In genomic region chr1:232377494-232377770, GRCh38 we compare ENCODE assay signal across 13 cellular contexts.
DNase-seq lines count a peak whose midpoint lies in the region; ATAC-seq, FAIRE-seq and TF ChIP-seq lines count a peak whose summit lies in the region.
"Had no signal": no experiment of that assay in that cellular context is flagged by ENCODE, and none has a peak within 500 bp of the region (broad histone marks: within the 10 kb centered on the region; RNA-seq: fewer than 3 reads in every experiment).

No MANE protein-coding gene starts in this region.

- no peak for FAIRE-seq in astrocyte (lab: Jason Lieb, UNC)
- no peak for FAIRE-seq in small intestine (lab: Jason Lieb, UNC)

- H3K4me1 ChIP-seq in astrocyte (ENCODE audit: insufficient read depth, low read length) (no peaks in the 10 kb centered on the region), small intestine (ENCODE audit: control insufficient read depth in 2 of 2, insufficient read depth in 1 of 2, low read depth in 1 of 2, low read length in 1 of 2) (no peaks in the 10 kb centered on the region)

- DNase-seq in activated CD4-positive, alpha-beta memory T cell treated with anti-CD3 and anti-CD28 coated beads for 36 hours = peak; percentile 14
- no peak for DNase-seq in activated CD4-positive, alpha-beta memory T cell treated with anti-CD3 and anti-CD28 coated beads, Interleukin-2, amount 10 ng/mL, durations not matched to agents 7 days and 5 days
- DNase-seq in astrocyte (ENCODE audit: low read depth) (peak; percentile 63), glomerular endothelial cell (ENCODE audit: extremely low read depth, low read depth, low spot score) (peak; percentile 27), small intestine (peak; percentile 41), NCI-H526 (lab: John Stamatoyannopoulos, UW) (no peak)
- DNase-seq in stimulated activated naive CD4-positive, alpha-beta T cell (lab: John Stamatoyannopoulos, UW) = no peak
- DNase-seq: activated CD8-positive, alpha-beta memory T cell treated with anti-CD3 and anti-CD28 coated beads, Interleukin-2, amount 10 ng/mL, durations not matched to agents 7 days and 5 days; islet precursor cell; NCI-H146; stomach had no signal

- H3K9me3 ChIP-seq in astrocyte (ENCODE audit: insufficient read depth, low read depth, low read length) (no peaks in the 10 kb centered on the region), small intestine (ENCODE audit: control insufficient read depth, low read depth) (no peaks in the 10 kb centered on the region)
- H3K9me3 ChIP-seq: stomach had no signal

- H3K36me3 Mint-ChIP-seq in activated CD4-positive, alpha-beta memory T cell treated with anti-CD3 and anti-CD28 coated beads for 36 hours = no peaks in the 10 kb centered on the region
- no peaks in the 10 kb centered on the region for H3K36me3 Mint-ChIP-seq in activated CD4-positive, alpha-beta memory T cell treated with anti-CD3 and anti-CD28 coated beads, Interleukin-2, amount 10 ng/mL, durations not matched to agents 7 days and 5 days (ENCODE audit: low read depth)
- no peaks in the 10 kb centered on the region for H3K36me3 Mint-ChIP-seq in astrocyte (ENCODE audit: low read depth, unreplicated experiment)
- H3K36me3 Mint-ChIP-seq: activated CD8-positive, alpha-beta memory T cell treated with anti-CD3 and anti-CD28 coated beads, Interleukin-2, amount 10 ng/mL, durations not matched to agents 7 days and 5 days had no signal

- H3K27me3 Mint-ChIP-seq in activated CD4-positive, alpha-beta memory T cell treated with anti-CD3 and anti-CD28 coated beads for 36 hours = no peaks in the 10 kb centered on the region
- peaks cover 3% of the 10 kb centered on the region for H3K27me3 Mint-ChIP-seq in activated CD4-positive, alpha-beta memory T cell treated with anti-CD3 and anti-CD28 coated beads, Interleukin-2, amount 10 ng/mL, durations not matched to agents 7 days and 5 days
- peaks cover 3% of the 10 kb centered on the region for H3K27me3 Mint-ChIP-seq in astrocyte (ENCODE audit: low read depth, unreplicated experiment)

- CTCF ChIA-PET in activated CD4-positive, alpha-beta memory T cell treated with anti-CD3 and anti-CD28 coated beads for 36 hours (lab: Charles Lee) = no interaction called here
- CTCF ChIA-PET in activated CD4-positive, alpha-beta memory T cell treated with anti-CD3 and anti-CD28 coated beads, Interleukin-2, amount 10 ng/mL, durations not matched to agents 7 days and 5 days (lab: Charles Lee) = no interaction called here

- H3K4me3 Mint-ChIP-seq in activated CD4-positive, alpha-beta memory T cell treated with anti-CD3 and anti-CD28 coated beads for 36 hours = no peak overlapping the region
- no peak overlapping the region for H3K4me3 Mint-ChIP-seq in activated CD4-positive, alpha-beta memory T cell treated with anti-CD3 and anti-CD28 coated beads, Interleukin-2, amount 10 ng/mL, durations not matched to agents 7 days and 5 days
- H3K4me3 Mint-ChIP-seq in astrocyte (ENCODE audit: unreplicated experiment) = no peak overlapping the region
- H3K4me3 Mint-ChIP-seq: activated CD8-positive, alpha-beta memory T cell treated with anti-CD3 and anti-CD28 coated beads, Interleukin-2, amount 10 ng/mL, durations not matched to agents 7 days and 5 days; T-helper 2 cell treated with Interferon-gamma antibody and Interleukin-4, amounts not matched to agents 5 μg/mL and 100 μg/mL, for 36 hours had no signal

- H3K9ac ChIP-seq in astrocyte (ENCODE audit: low read length) = no peak overlapping the region

- no peak overlapping the region for H2AFZ ChIP-seq in astrocyte (ENCODE audit: low read depth, low read length)

- H3K9me3 Mint-ChIP-seq in activated CD4-positive, alpha-beta memory T cell treated with anti-CD3 and anti-CD28 coated beads for 36 hours = no peaks in the 10 kb centered on the region
- H3K9me3 Mint-ChIP-seq in activated CD4-positive, alpha-beta memory T cell treated with anti-CD3 and anti-CD28 coated beads, Interleukin-2, amount 10 ng/mL, durations not matched to agents 7 days and 5 days = no peaks in the 10 kb centered on the region
- peaks cover 2% of the 10 kb centered on the region for H3K9me3 Mint-ChIP-seq in astrocyte (ENCODE audit: unreplicated experiment)
- H3K9me3 Mint-ChIP-seq: T-helper 2 cell treated with Interferon-gamma antibody and Interleukin-4, amounts not matched to agents 5 μg/mL and 100 μg/mL, for 36 hours had no signal

- H3K27ac Mint-ChIP-seq in activated CD4-positive, alpha-beta memory T cell treated with anti-CD3 and anti-CD28 coated beads for 36 hours = no peak overlapping the region
- H3K27ac Mint-ChIP-seq in activated CD4-positive, alpha-beta memory T cell treated with anti-CD3 and anti-CD28 coated beads, Interleukin-2, amount 10 ng/mL, durations not matched to agents 7 days and 5 days = no peak overlapping the region
- H3K27ac Mint-ChIP-seq in astrocyte (ENCODE audit: unreplicated experiment) = no peak overlapping the region
- H3K27ac Mint-ChIP-seq: activated CD8-positive, alpha-beta memory T cell treated with anti-CD3 and anti-CD28 coated beads, Interleukin-2, amount 10 ng/mL, durations not matched to agents 7 days and 5 days; T-helper 2 cell treated with Interferon-gamma antibody and Interleukin-4, amounts not matched to agents 5 μg/mL and 100 μg/mL, for 36 hours had no signal

- no peaks in the 10 kb centered on the region for H3K79me2 ChIP-seq in astrocyte (ENCODE audit: insufficient read depth, low read length)

- H3K36me3 ChIP-seq in astrocyte (ENCODE audit: insufficient read depth, low read length) = no peaks in the 10 kb centered on the region
- no peaks in the 10 kb centered on the region for H3K36me3 ChIP-seq in small intestine (ENCODE audit: control insufficient read depth in 2 of 2, insufficient read depth in 2 of 2, low read length in 2 of 2)
- H3K36me3 ChIP-seq: stomach had no signal

- H3K4me2 ChIP-seq in astrocyte (ENCODE audit: low read length) = no peak overlapping the region

- H3K4me3 ChIP-seq in astrocyte (ENCODE audit: insufficient read depth, low read depth, low read length) (no peak overlapping the region), small intestine (ENCODE audit: low read depth in 1 of 2, low read length in 2 of 2) (no peak overlapping the region)
- H3K4me3 ChIP-seq: stomach had no signal

- no peak for ATAC-seq in GM18907 (IDR thresholded peaks at IDR 0.05; ENCODE audit: unreplicated experiment)
- ATAC-seq: activated CD8-positive, alpha-beta memory T cell treated with anti-CD3 and anti-CD28 coated beads, Interleukin-2, amount 10 ng/mL, durations not matched to agents 7 days and 5 days had no signal

- intact Hi-C loops in activated CD4-positive, alpha-beta memory T cell treated with anti-CD3 and anti-CD28 coated beads for 36 hours (cut with micrococcal nuclease) = no loop called here

- H3K27ac ChIP-seq in astrocyte (ENCODE audit: low read depth, low read length) (no peak overlapping the region), small intestine (ENCODE audit: low read depth in 1 of 2, low read length in 1 of 2) (no peak overlapping the region)

- TF ChIP-seq CTCF in astrocyte (IDR thresholded peaks at IDR 0.05; ENCODE audit: insufficient read depth, low read depth, low read length) = no peak

- POLR2A ChIA-PET in activated CD4-positive, alpha-beta memory T cell treated with anti-CD3 and anti-CD28 coated beads for 36 hours (lab: Charles Lee) = no interaction called here
- POLR2A ChIA-PET in activated CD4-positive, alpha-beta memory T cell treated with anti-CD3 and anti-CD28 coated beads, Interleukin-2, amount 10 ng/mL, durations not matched to agents 7 days and 5 days (lab: Charles Lee) = no interaction called here

- no peaks in the 10 kb centered on the region for H3K4me1 Mint-ChIP-seq in activated CD4-positive, alpha-beta memory T cell treated with anti-CD3 and anti-CD28 coated beads for 36 hours (ENCODE audit: low read depth)
- no peaks in the 10 kb centered on the region for H3K4me1 Mint-ChIP-seq in activated CD4-positive, alpha-beta memory T cell treated with anti-CD3 and anti-CD28 coated beads, Interleukin-2, amount 10 ng/mL, durations not matched to agents 7 days and 5 days
- peaks cover 12% of the 10 kb centered on the region for H3K4me1 Mint-ChIP-seq in astrocyte (ENCODE audit: low read depth, unreplicated experiment)
- H3K4me1 Mint-ChIP-seq: activated CD8-positive, alpha-beta memory T cell treated with anti-CD3 and anti-CD28 coated beads, Interleukin-2, amount 10 ng/mL, durations not matched to agents 7 days and 5 days had no signal

- H3K27me3 ChIP-seq in astrocyte (ENCODE audit: insufficient read depth, low read length) (peaks cover 2% of the 10 kb centered on the region), small intestine (ENCODE audit: control insufficient read depth in 2 of 2, insufficient read depth in 2 of 2, low read length in 2 of 2) (no peaks in the 10 kb centered on the region)
- H3K27me3 ChIP-seq: stomach had no signal

- 17 to 34% (median 20%) methylated on average over 3 of the region's 3 CpGs for WGBS in small intestine, 3 donors

- H4K20me1 ChIP-seq in astrocyte (ENCODE audit: insufficient read depth, low read length) = no peaks in the 10 kb centered on the region

Comparison
In these comparisons a context has a peak if more than half of its experiments do, and no peak if none do; other contexts are left out.
1. DNase-seq: peak in activated CD4-positive, alpha-beta memory T cell treated with anti-CD3 and anti-CD28 coated beads for 36 hours (single experiment), astrocyte (single experiment), glomerular endothelial cell (single experiment) and small intestine (single experiment); none in activated CD4-positive, alpha-beta memory T cell treated with anti-CD3 and anti-CD28 coated beads, Interleukin-2, amount 10 ng/mL, durations not matched to agents 7 days and 5 days (single experiment), stimulated activated naive CD4-positive, alpha-beta T cell (0 of 6) and NCI-H526 (0 of 2).